1 cellular context compared by ENCODE assay signal in the genomic region with DNA sequence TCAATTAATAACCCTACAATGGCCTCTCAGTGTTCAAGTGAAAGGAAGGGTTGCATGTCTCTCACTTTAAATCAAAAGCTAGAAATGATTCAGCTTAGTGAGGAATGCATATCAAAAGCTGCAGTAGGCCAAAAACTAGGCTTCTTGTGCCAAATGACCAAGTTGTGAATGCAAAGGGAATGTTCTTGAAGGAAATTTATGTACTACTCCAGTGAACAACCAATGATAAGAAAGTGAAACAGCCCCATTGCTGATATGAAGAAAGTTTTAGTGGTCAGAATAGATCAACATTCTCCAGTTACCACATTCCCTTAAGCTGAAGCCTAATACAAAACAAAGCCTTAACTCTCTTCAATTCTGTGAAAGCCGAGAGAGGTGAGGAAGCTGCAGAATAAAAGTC.
TF ChIP-seq lines count a peak whose summit lies in the region.

No MANE protein-coding gene starts in this region.

TF ChIP-seq in GM23338, 12 proteins besides CTCF, POLR2A, EP300 and RAD21:
- no peak for TF ChIP-seq REST (IDR thresholded peaks at IDR 0.05; ENCODE audit: unreplicated experiment)
- TF ChIP-seq EZH2 (IDR thresholded peaks at IDR 0.05; ENCODE audit: low read depth, unreplicated experiment) = no peak
TF ChIP-seq in GM23338: peak in this region for 0.
